Comparison of ENCODE assay signal across 17 cellular contexts in genomic region chr17:17906418-17907215, GRCh38.
DNase-seq lines count a peak whose midpoint lies in the region; ATAC-seq and TF ChIP-seq lines count a peak whose summit lies in the region.
"Had no signal": no experiment of that assay in that cellular context is flagged by ENCODE, and none has a peak within 500 bp of the region (broad histone marks: within the 10 kb centered on the region; RNA-seq: fewer than 3 reads in every experiment).

No MANE protein-coding gene starts in this region.

- H3K9me3 Mint-ChIP-seq in chondrocyte (ENCODE audit: low read depth): no peaks in the 10 kb centered on the region
- no peaks in the 10 kb centered on the region for H3K9me3 Mint-ChIP-seq in neural progenitor cell
- H3K9me3 Mint-ChIP-seq: activated naive CD8-positive, alpha-beta T cell treated with anti-CD3 and anti-CD28 coated beads for 36 hours; effector memory CD8-positive, alpha-beta T cell had no signal

- H3K27me3 ChIP-seq in H7 (ENCODE audit: control insufficient read depth, insufficient read depth, low read length): no peaks in the 10 kb centered on the region
- no peaks in the 10 kb centered on the region for H3K27me3 ChIP-seq in right lobe of liver
- H3K27me3 ChIP-seq in sigmoid colon: no peaks in the 10 kb centered on the region
- H3K27me3 ChIP-seq in neural progenitor cell: no peaks in the 10 kb centered on the region

- H3K9ac ChIP-seq in neural progenitor cell: no peak overlapping the region

- intact Hi-C loops in right lobe of liver (cut with DNase I) (no loop called here), sigmoid colon (cut with DNase I) (no loop called here)

- H3K36me3 Mint-ChIP-seq in chondrocyte (ENCODE audit: low read depth) (peaks cover 21% of the 10 kb centered on the region), neural progenitor cell (peaks cover 7% of the 10 kb centered on the region)

- H3K27ac ChIP-seq in right lobe of liver: no peak overlapping the region
- no peak overlapping the region for H3K27ac ChIP-seq in sigmoid colon
- H3K27ac ChIP-seq in neural progenitor cell: no peak overlapping the region

- no peaks in the 10 kb centered on the region for H3K9me3 ChIP-seq in right lobe of liver
- H3K9me3 ChIP-seq in sigmoid colon: no peaks in the 10 kb centered on the region
- H3K9me3 ChIP-seq in neural progenitor cell (ENCODE audit: low read depth): no peaks in the 10 kb centered on the region

- no peaks in the 10 kb centered on the region for H4K20me1 ChIP-seq in neural progenitor cell (ENCODE audit: low read depth)

- H3K4me3 ChIP-seq in H7 (ENCODE audit: insufficient read depth, low read depth, low read length): no peak overlapping the region
- H3K4me3 ChIP-seq in right lobe of liver: no peak overlapping the region
- H3K4me3 ChIP-seq in sigmoid colon: no peak overlapping the region
- no peak overlapping the region for H3K4me3 ChIP-seq in neural progenitor cell

- H3K27ac Mint-ChIP-seq in chondrocyte (ENCODE audit: unreplicated experiment) (no peak overlapping the region), neural progenitor cell (no peak overlapping the region)
- H3K27ac Mint-ChIP-seq: activated naive CD8-positive, alpha-beta T cell treated with anti-CD3 and anti-CD28 coated beads for 36 hours had no signal

- H2AFZ ChIP-seq in neural progenitor cell (replicated peaks): no peak overlapping the region

- no peaks in the 10 kb centered on the region for H3K36me3 ChIP-seq in H7 (replicated peaks; ENCODE audit: control insufficient read depth, insufficient read depth, low read length)
- no peaks in the 10 kb centered on the region for H3K36me3 ChIP-seq in right lobe of liver
- H3K36me3 ChIP-seq in sigmoid colon: peaks cover 0 to 12% (median 0%) of the 10 kb centered on the region in 4 donors
- H3K36me3 ChIP-seq in neural progenitor cell: no peaks in the 10 kb centered on the region

- peaks cover 0 to 52% (median 9%) of the 10 kb centered on the region in 4 donors for H3K4me1 ChIP-seq in right lobe of liver
- H3K4me1 ChIP-seq in sigmoid colon: peaks cover 0 to 29% (median 17%) of the 10 kb centered on the region in 4 donors
- H3K4me1 ChIP-seq in neural progenitor cell: peaks cover 21% of the 10 kb centered on the region

- H3K27me3 Mint-ChIP-seq in chondrocyte (ENCODE audit: low read depth) (no peaks in the 10 kb centered on the region), neural progenitor cell (ENCODE audit: insufficient read depth, low read depth) (peaks cover 7% of the 10 kb centered on the region)
- H3K27me3 Mint-ChIP-seq: activated naive CD8-positive, alpha-beta T cell treated with anti-CD3 and anti-CD28 coated beads for 36 hours; effector memory CD8-positive, alpha-beta T cell had no signal

- H3K4me1 Mint-ChIP-seq in chondrocyte (ENCODE audit: low read depth) (peaks cover 23% of the 10 kb centered on the region), neural progenitor cell (peaks cover 24% of the 10 kb centered on the region)
- H3K4me1 Mint-ChIP-seq: activated naive CD8-positive, alpha-beta T cell treated with anti-CD3 and anti-CD28 coated beads for 36 hours had no signal

- no peak overlapping the region for H3K4me2 ChIP-seq in neural progenitor cell

- TF ChIP-seq POLR2A in right lobe of liver (IDR thresholded peaks at IDR 0.05): no peak
- TF ChIP-seq POLR2A in sigmoid colon (IDR thresholded peaks at IDR 0.05): no peak

- H3K4me3 Mint-ChIP-seq in chondrocyte (ENCODE audit: unreplicated experiment) (no peak overlapping the region), neural progenitor cell (no peak overlapping the region)
- H3K4me3 Mint-ChIP-seq: activated naive CD8-positive, alpha-beta T cell treated with anti-CD3 and anti-CD28 coated beads for 36 hours; effector memory CD8-positive, alpha-beta T cell had no signal

- no peaks in the 10 kb centered on the region for H3F3A ChIP-seq in neural progenitor cell (ENCODE audit: low read depth)

- ATAC-seq in right lobe of liver (peak; percentile 22 to 47 (median 31)), GM18511 (IDR thresholded peaks at IDR 0.05; ENCODE audit: unreplicated experiment) (no peak)
- ATAC-seq: effector memory CD8-positive, alpha-beta T cell had no signal

- TF ChIP-seq EP300 in sigmoid colon (IDR thresholded peaks at IDR 0.05): no peak

- H3K79me2 ChIP-seq in neural progenitor cell (ENCODE audit: low read depth): no peaks in the 10 kb centered on the region

- peak; percentile 16 for DNase-seq in H7
- peak; percentile 56 for DNase-seq in chondrocyte (ENCODE audit: low spot score)
- DNase-seq in right lobe of liver: no peak
- peak; percentile 53 for DNase-seq in sigmoid colon
- DNase-seq in neural progenitor cell (ENCODE audit: low spot score): no peak
- no peak for DNase-seq in stimulated activated CD4-positive, alpha-beta T cell treated with anti-CD3 and anti-CD28 coated beads, Interleukin-15, amount 100 ng/mL, for 24 hours
- DNase-seq in inferior parietal cortex (ENCODE audit: extremely low spot score): no peak
- DNase-seq: activated CD4-positive, alpha-beta T cell treated with anti-CD3 and anti-CD28 coated beads, Interleukin-2, amount 50 U/mL, for 4 hours; activated naive CD8-positive, alpha-beta T cell treated with anti-CD3 and anti-CD28 coated beads for 36 hours; activated T-cell treated with anti-CD3 and anti-CD28 coated beads, Interleukin-2, amount 50 U/mL, for 48 hours; effector memory CD8-positive, alpha-beta T cell; hypothalamus; MM.1S; NCI-H1694; NCI-H226; SW 1271 had no signal

- TF ChIP-seq CTCF in chondrocyte (IDR thresholded peaks at IDR 0.05) (no peak), right lobe of liver (IDR thresholded peaks at IDR 0.05) (no peak), sigmoid colon (IDR thresholded peaks at IDR 0.05) (no peak), neural progenitor cell (IDR thresholded peaks at IDR 0.05) (no peak)

- WGBS in right lobe of liver (ENCODE audit: insufficient coverage, low coverage, low lambda C conversion rate, missing lambda C conversion rate): 42% methylated on average over 10 of the region's 10 CpGs
- 75% methylated on average over 10 of the region's 10 CpGs for WGBS in sigmoid colon, 2 donors

Comparison
In these comparisons a context has a peak if more than half of its experiments do, and no peak if none do; other contexts are left out.
1. DNase-seq: peak in H7 (single experiment), chondrocyte (single experiment) and sigmoid colon (single experiment); none in right lobe of liver (0 of 3), neural progenitor cell (single experiment), stimulated activated CD4-positive, alpha-beta T cell treated with anti-CD3 and anti-CD28 coated beads, Interleukin-15, amount 100 ng/mL, for 24 hours (single experiment) and inferior parietal cortex (single experiment).